1 cellular context compared by ENCODE assay signal in genomic region chr17:41678411-41678906, GRCh38.
TF ChIP-seq lines count a peak whose summit lies in the region.

No MANE protein-coding gene starts in this region.

TF ChIP-seq in WTC11, 78 proteins besides CTCF, POLR2A, EP300 and RAD21 (continued from another document):
- TF ChIP-seq USF2 (CRISPR knock-in tag; IDR thresholded peaks at IDR 0.05) (no peak), AR (CRISPR knock-in tag; IDR thresholded peaks at IDR 0.05) (no peak)
